ENCODE assay signal across 10 cellular contexts in the genomic region with DNA sequence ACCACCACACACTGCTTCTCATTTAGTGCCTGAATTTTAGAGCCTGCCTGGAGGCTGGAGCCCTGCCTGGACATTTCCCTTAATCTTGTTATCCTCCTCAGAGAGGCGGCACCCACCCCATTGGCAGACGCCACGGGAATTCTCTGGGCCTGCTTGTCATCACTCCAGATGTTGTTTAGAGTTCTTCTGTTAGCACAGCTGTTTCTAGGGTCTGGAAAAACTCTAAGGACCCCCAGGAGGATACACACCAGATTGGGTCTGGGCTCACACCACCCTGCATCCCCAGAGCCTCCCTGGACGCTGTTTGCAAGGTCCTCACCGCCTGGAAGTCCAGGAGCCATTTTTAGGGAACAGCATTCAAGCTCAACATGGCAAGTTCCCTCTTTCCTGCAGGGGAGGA. TPM values are rescaled to one million over a fixed set of nuclear protein-coding genes. Genes with fewer than 3 reads are reported as not detected.
DNase-seq lines count a peak whose midpoint lies in the region; ATAC-seq and TF ChIP-seq lines count a peak whose summit lies in the region.
"Had no signal": no experiment of that assay in that cellular context is flagged by ENCODE, and none has a peak within 500 bp of the region (broad histone marks: within the 10 kb centered on the region; RNA-seq: fewer than 3 reads in every experiment).

No MANE protein-coding gene starts in this region.

- H3K9me3 ChIP-seq in lung (ENCODE audit: control insufficient read depth in 2 of 2, insufficient read depth in 1 of 2, low read length in 1 of 2) (no peaks in the 10 kb centered on the region), tibial artery (no peaks in the 10 kb centered on the region)

- TF ChIP-seq CTCF in astrocyte of the spinal cord (IDR thresholded peaks at IDR 0.05; ENCODE audit: low read depth, low read length) = no peak
- TF ChIP-seq CTCF in lung (IDR thresholded peaks at IDR 0.05; ENCODE audit: control extremely low read depth, extremely low read depth) = no peak
- TF ChIP-seq CTCF in tibial artery (IDR thresholded peaks at IDR 0.05) = no peak

- H3K36me3 ChIP-seq in lung (ENCODE audit: control insufficient read depth in 2 of 2, insufficient read depth in 2 of 2, low read length in 2 of 2) (peaks cover 0 to 6% of the 10 kb centered on the region in 2 donors), tibial artery (peaks cover 7 to 17% (median 13%) of the 10 kb centered on the region in 3 donors)

- DNase-seq in activated CD4-positive, alpha-beta T cell treated with anti-CD3 and anti-CD28 coated beads, Interleukin-2, amount 10 ng/mL, durations not matched to agents 24 days and 14 days = no peak
- no peak for DNase-seq in activated CD4-positive, alpha-beta T cell treated with anti-CD3 and anti-CD28 coated beads, Interleukin-2, amount 50 U/mL, for 1 hour
- peak; percentile 18 for DNase-seq in astrocyte of the spinal cord (ENCODE audit: low read depth, low spot score)
- no peak for DNase-seq in lung (ENCODE audit: low spot score)
- DNase-seq in tibial artery = peak; percentile 44 to 75
- no peak for DNase-seq in NCI-H2227 (lab: John Stamatoyannopoulos, UW; ENCODE audit: unreplicated experiment)

- intact Hi-C loops in activated CD4-positive, alpha-beta T cell treated with anti-CD3 and anti-CD28 coated beads, Interleukin-2, amount 10 ng/mL, durations not matched to agents 24 days and 14 days (cut with micrococcal nuclease) = loop anchor here (10.0 kb wide), 2 partner anchors 90 to 260 kb away; a partner anchor contains a TSS
- intact Hi-C loops in tibial artery (cut with DNase I; ENCODE audit: low total_unique reads) = no loop called here

- H3K27ac Mint-ChIP-seq in activated CD4-positive, alpha-beta T cell treated with anti-CD3 and anti-CD28 coated beads, Interleukin-2, amount 10 ng/mL, durations not matched to agents 24 days and 14 days = peak overlapping the region; percentile 89

- H3K4me3 ChIP-seq in astrocyte of the spinal cord (ENCODE audit: low read depth, low read length) (no peak overlapping the region), lung (peak overlapping the region; percentile 67), tibial artery (peak overlapping the region; percentile 44 to 51)

- WGBS in lung, 2 donors = 58 to 66% methylated on average over 5 of the region's 5 CpGs

- in situ Hi-C loops in astrocyte of the spinal cord (cut with HindIII; ENCODE audit: low sequenced_read_pairs) = no loop called here

- peak overlapping the region; percentile 85 to 97 for H3K27ac ChIP-seq in lung (ENCODE audit: low read depth in 1 of 2, low read length in 1 of 2)
- H3K27ac ChIP-seq in tibial artery = peak overlapping the region; percentile 71 to 74
- H3K27ac ChIP-seq: C4-2B had no signal

- H3K4me3 Mint-ChIP-seq in activated CD4-positive, alpha-beta T cell treated with anti-CD3 and anti-CD28 coated beads, Interleukin-2, amount 10 ng/mL, durations not matched to agents 24 days and 14 days = peak overlapping the region; percentile 89

- H3K27me3 ChIP-seq in lung (ENCODE audit: control insufficient read depth, insufficient read depth) = no peaks in the 10 kb centered on the region
- no peaks in the 10 kb centered on the region for H3K27me3 ChIP-seq in tibial artery

- peaks cover 3% of the 10 kb centered on the region for H3K27me3 Mint-ChIP-seq in activated CD4-positive, alpha-beta T cell treated with anti-CD3 and anti-CD28 coated beads, Interleukin-2, amount 10 ng/mL, durations not matched to agents 24 days and 14 days

- H3K4me1 Mint-ChIP-seq in activated CD4-positive, alpha-beta T cell treated with anti-CD3 and anti-CD28 coated beads, Interleukin-2, amount 10 ng/mL, durations not matched to agents 24 days and 14 days = peaks cover 50% of the 10 kb centered on the region

- no peaks in the 10 kb centered on the region for H3K9me3 Mint-ChIP-seq in activated CD4-positive, alpha-beta T cell treated with anti-CD3 and anti-CD28 coated beads, Interleukin-2, amount 10 ng/mL, durations not matched to agents 24 days and 14 days

- H3K4me1 ChIP-seq in lung (ENCODE audit: control insufficient read depth in 2 of 2, insufficient read depth in 2 of 2, low read length in 2 of 2) (peaks cover 0 to 11% of the 10 kb centered on the region in 2 donors), tibial artery (peaks cover 0 to 53% (median 37%) of the 10 kb centered on the region in 4 donors)

- ATAC-seq in lung (ENCODE audit: insufficient read depth, low FRiP score) (no peak), GM19395 (IDR thresholded peaks at IDR 0.05; ENCODE audit: unreplicated experiment) (no peak), GM21526 (IDR thresholded peaks at IDR 0.05; ENCODE audit: low FRiP score, unreplicated experiment) (no peak)

- H3K36me3 Mint-ChIP-seq in activated CD4-positive, alpha-beta T cell treated with anti-CD3 and anti-CD28 coated beads, Interleukin-2, amount 10 ng/mL, durations not matched to agents 24 days and 14 days (ENCODE audit: low read depth) = peaks cover 31% of the 10 kb centered on the region

RNA-seq across cellular contexts. Expression of a gene that starts 0.6 kb away (rescaled TPM):
- total RNA-seq in activated CD4-positive, alpha-beta T cell treated with anti-CD3 and anti-CD28 coated beads, Interleukin-2, amount 10 ng/mL, durations not matched to agents 24 days and 14 days = 34.1 and 37.6 TPM in 2 replicates
- 10 to 100 TPM; 30.3 to 38.3 TPM for total RNA-seq in lung
- polyA plus RNA-seq in lung = 10 to 100 TPM; 25.3 to 33.2 TPM

RNA-seq across cellular contexts. Expression of a gene that starts 20.7 kb away (rescaled TPM):
- total RNA-seq in activated CD4-positive, alpha-beta T cell treated with anti-CD3 and anti-CD28 coated beads, Interleukin-2, amount 10 ng/mL, durations not matched to agents 24 days and 14 days = 0.26 and 0.36 TPM in 2 replicates
- not detected for total RNA-seq in lung
- polyA plus RNA-seq in lung = under 1 TPM in 1 of 2 donors, not detected in 1; 0.32 TPM
- total RNA-seq: SK-MEL-5 had no signal

RNA-seq across cellular contexts. Expression of a gene that starts 42.1 kb away (rescaled TPM):
- not detected in 2 replicates for total RNA-seq in activated CD4-positive, alpha-beta T cell treated with anti-CD3 and anti-CD28 coated beads, Interleukin-2, amount 10 ng/mL, durations not matched to agents 24 days and 14 days
- total RNA-seq in lung = under 1 TPM in 1 of 2 donors, not detected in 1; 0.18 TPM
- not detected for polyA plus RNA-seq in lung
- total RNA-seq: SK-MEL-5 had no signal

Comparison
In these comparisons a context has a peak if more than half of its experiments do, and no peak if none do; other contexts are left out.
1. DNase-seq: peak in astrocyte of the spinal cord (single experiment) and tibial artery (2 of 2); none in activated CD4-positive, alpha-beta T cell treated with anti-CD3 and anti-CD28 coated beads, Interleukin-2, amount 10 ng/mL, durations not matched to agents 24 days and 14 days (single experiment), activated CD4-positive, alpha-beta T cell treated with anti-CD3 and anti-CD28 coated beads, Interleukin-2, amount 50 U/mL, for 1 hour (single experiment), lung (single experiment) and NCI-H2227 (single experiment).